12 cellular contexts compared by ENCODE assay signal in genomic region chr2:199405241-199405640, GRCh38. TPM values are rescaled to one million over a fixed set of nuclear protein-coding genes. Genes with fewer than 3 reads are reported as not detected.
A peak's percentile ranks its signal among the peaks of the same experiment; 100 is the strongest.
DNase-seq lines count a peak whose midpoint lies in the region; ATAC-seq and TF ChIP-seq lines count a peak whose summit lies in the region.
"Had no signal": no experiment of that assay in that cellular context is flagged by ENCODE, and none has a peak within 500 bp of the region (broad histone marks: within the 10 kb centered on the region; RNA-seq: fewer than 3 reads in every experiment).

No MANE protein-coding gene starts in this region.

- TF ChIP-seq CTCF in BJ (IDR thresholded peaks at IDR 0.05; ENCODE audit: insufficient read depth, low read depth, low read length) (peak; percentile 16; the same call in 1 of the 2 replicates), adrenal gland (IDR thresholded peaks at IDR 0.05) (peak in 4 of 6 experiments; percentile 12 to 32 (median 30)), tibial nerve (IDR thresholded peaks at IDR 0.05) (no peak), omental fat pad (IDR thresholded peaks at IDR 0.05) (no peak)

- H3K27ac ChIP-seq in adrenal gland: no peak overlapping the region
- no peak overlapping the region for H3K27ac ChIP-seq in tibial nerve
- H3K27ac ChIP-seq: SK-N-MC had no signal

- H3K36me3 ChIP-seq in BJ (ENCODE audit: control insufficient read depth, insufficient read depth, low read length) (no peaks in the 10 kb centered on the region), adrenal gland (replicated peaks in 1 of 2) (no peaks in the 10 kb centered on the region), tibial nerve (no peaks in the 10 kb centered on the region)

- CTCF ChIA-PET in BJ (lab: Yijun Ruan, JAX): interaction anchor here (0.6 to 1.4 kb wide), 3 partner anchors 8 to 38 kb away, joined by 3 to 5 read pairs (median 3); no protein-coding TSS in a partner anchor

- DNase-seq in BJ (ENCODE audit: low read depth): no peak
- peak; percentile 14 for DNase-seq in HT-29 (ENCODE audit: low spot score)
- no peak for DNase-seq in adrenal gland
- peak; percentile 2 for DNase-seq in kidney tubule cell (ENCODE audit: low spot score)
- DNase-seq in tibial nerve (ENCODE audit: low spot score in 2 of 2): no peak
- no peak for DNase-seq in omental fat pad (ENCODE audit: low spot score)
- no peak for DNase-seq in NCI-H187 treated with DMSO at 0.1 percent for 48 hours (lab: John Stamatoyannopoulos, UW)
- DNase-seq: activated T-cell treated with anti-CD3 and anti-CD28 coated beads, Interleukin-2, amount 50 U/mL, for 1 hour; erythroblast had no signal

- intact Hi-C loops in adrenal gland (cut with DNase I): no loop called here

- POLR2A ChIA-PET in BJ (lab: Charles Lee): no interaction called here

- TF ChIP-seq EP300 in tibial nerve (IDR thresholded peaks at IDR 0.05): no peak

- H3K27me3 ChIP-seq in BJ (ENCODE audit: control insufficient read depth, insufficient read depth, low read length) (no peaks in the 10 kb centered on the region), adrenal gland (no peaks in the 10 kb centered on the region), tibial nerve (no peaks in the 10 kb centered on the region)

- H3K4me1 ChIP-seq in adrenal gland (replicated peaks in 1 of 2): no peaks in the 10 kb centered on the region
- H3K4me1 ChIP-seq in tibial nerve: no peaks in the 10 kb centered on the region

- no peak for ATAC-seq in GM21515 (IDR thresholded peaks at IDR 0.05; ENCODE audit: unreplicated experiment)
- ATAC-seq in omental fat pad (ENCODE audit: low FRiP score): no peak

- H3K4me3 ChIP-seq in BJ (ENCODE audit: low read depth, low read length) (no peak overlapping the region), adrenal gland (no peak overlapping the region), tibial nerve (no peak overlapping the region)
- H3K4me3 ChIP-seq: SK-N-MC had no signal

- TF ChIP-seq POLR2A in adrenal gland (IDR thresholded peaks at IDR 0.05) (no peak), tibial nerve (IDR thresholded peaks at IDR 0.05) (no peak)

- H3K9me3 ChIP-seq in adrenal gland (replicated peaks in 1 of 3) (no peaks in the 10 kb centered on the region), tibial nerve (no peaks in the 10 kb centered on the region)

RNA-seq across cellular contexts. Expression of gene SATB2, which starts 52.5 kb away (rescaled TPM):
- polyA plus RNA-seq in BJ (2011; rRNA removed) (2.7 and 4.8 TPM in 2 replicates), adrenal gland (1 to 10 TPM; 5.8 to 6.8 (median 6.4) TPM)
- 8.9 and 17.3 TPM in 2 replicates for polyA minus RNA-seq in BJ (2011; rRNA and poly(A)+ RNA removed)
- total RNA-seq in HT-29 (2014; rRNA removed; shearing (Covaris generic)): 0.16 and 0.18 TPM in 2 replicates
- total RNA-seq in adrenal gland (10 to 100 TPM in 6 of 8 donors, 1 to 10 TPM in 2; 8.9 to 18.3 (median 12.7) TPM), tibial nerve (10 to 100 TPM in 3 of 4 donors, 1 to 10 TPM in 1; 8.5 to 19.0 (median 12.0) TPM), omental fat pad (1 to 10 TPM; 1.7 to 4.1 (median 2.7) TPM)
- total RNA-seq: G401 had no signal

Comparison
In these comparisons a context has a peak if more than half of its experiments do, and no peak if none do; other contexts are left out.
1. DNase-seq: peak in HT-29 (single experiment) and kidney tubule cell (single experiment); none in BJ (single experiment), adrenal gland (0 of 7), tibial nerve (0 of 2), omental fat pad (single experiment) and NCI-H187 treated with DMSO at 0.1 percent for 48 hours (single experiment).
2. CTCF ChIP-seq: peak in BJ (single experiment) and adrenal gland (4 of 6); none in tibial nerve (0 of 5) and omental fat pad (0 of 3).